Comparison of ENCODE assay signal across 9 cellular contexts in the genomic region with DNA sequence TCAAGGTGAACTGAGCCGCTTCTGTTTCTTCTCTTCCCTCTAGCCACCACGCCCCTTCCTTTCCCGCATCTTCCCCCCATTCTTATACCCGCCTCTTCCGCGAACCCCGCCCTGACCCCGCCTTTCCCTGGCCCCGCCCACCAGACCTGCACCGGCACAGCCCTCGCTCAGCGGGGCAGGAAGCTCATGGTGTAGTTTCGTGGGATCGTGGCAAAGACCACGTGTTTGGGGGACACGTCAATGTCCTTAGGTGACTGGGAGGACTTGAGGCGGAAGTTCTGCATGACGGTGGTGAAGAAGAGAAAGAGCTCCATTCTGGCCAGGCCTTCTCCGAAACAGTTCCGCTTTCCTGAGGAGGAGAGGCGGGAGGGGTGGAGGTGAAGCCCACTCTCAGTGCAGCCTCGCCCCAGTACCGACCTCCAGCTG. TPM values are rescaled to one million over a fixed set of nuclear protein-coding genes. Genes with fewer than 3 reads are reported as not detected.
A peak's percentile ranks its signal among the peaks of the same experiment; 100 is the strongest.
DNase-seq lines count a peak whose midpoint lies in the region; ATAC-seq and TF ChIP-seq lines count a peak whose summit lies in the region.
"Not testable (repeated sequence)": the region's sequence is repeated elsewhere in the genome, so short reads cannot be mapped to it uniquely, and the experiment has no call there.
"Had no signal": no experiment of that assay in that cellular context is flagged by ENCODE, and none has a peak within 500 bp of the region (broad histone marks: within the 10 kb centered on the region; RNA-seq: fewer than 3 reads in every experiment).

No MANE protein-coding gene starts in this region.

- H3K27ac Mint-ChIP-seq in CD4-positive, alpha-beta memory T cell, result peak overlapping the region; percentile 17 to 94 (median 88)
- H3K27ac Mint-ChIP-seq in activated naive CD8-positive, alpha-beta T cell treated with anti-CD3 and anti-CD28 coated beads, Interleukin-2, amount 50 U/mL, for 24 hours, result not testable (repeated sequence)

- peak; percentile 78 to 94 (median 88) for DNase-seq in CD4-positive, alpha-beta memory T cell
- DNase-seq in T follicular helper cell (ENCODE audit: low read depth) (peak; percentile 72), right atrium auricular region (ENCODE audit: low spot score) (peak; percentile 62), prostate gland (ENCODE audit: low spot score) (peak; percentile 21)
- DNase-seq in activated CD8-positive, alpha-beta memory T cell treated with anti-CD3 and anti-CD28 coated beads for 4 hours (ENCODE audit: low read depth in 2 of 2), result peak; percentile 60 to 66
- peak; percentile 97 for DNase-seq in activated naive CD8-positive, alpha-beta T cell treated with anti-CD3 and anti-CD28 coated beads, Interleukin-2, amount 50 U/mL, for 24 hours
- DNase-seq in stimulated activated CD8-positive, alpha-beta memory T cell treated with anti-CD3 and anti-CD28 coated beads, Interleukin-4, amount 100 ng/mL, for 4 hours (ENCODE audit: low read depth in 2 of 2, low spot score in 1 of 2), result peak; percentile 58 to 71

- intact Hi-C loops in CD4-positive, alpha-beta memory T cell (cut with micrococcal nuclease), result loop anchor here (1.0 kb wide), 2 partner anchors 31 to 76 kb away; a partner anchor contains a TSS
- intact Hi-C loops in prostate gland (cut with DNase I), result not testable (repeated sequence)

- H3K4me1 ChIP-seq in CD4-positive, alpha-beta memory T cell (ENCODE audit: insufficient read depth, low read length); HUES64 (ENCODE audit: insufficient read depth, low read length); right atrium auricular region; prostate gland (replicated peaks): not testable (repeated sequence)

- TF ChIP-seq CTCF in right atrium auricular region (IDR thresholded peaks at IDR 0.05); prostate gland (IDR thresholded peaks at IDR 0.05): not testable (repeated sequence)

- not testable (repeated sequence) for H3K4me3 ChIP-seq in CD4-positive, alpha-beta memory T cell (ENCODE audit: low read length in 2 of 2); right atrium auricular region; prostate gland
- H3K4me3 ChIP-seq in HUES64 (ENCODE audit: low read length), result peak overlapping the region; percentile 34

- peaks cover 30 to 35% of the 10 kb centered on the region in 2 donors for H3K27me3 Mint-ChIP-seq in CD4-positive, alpha-beta memory T cell
- H3K27me3 Mint-ChIP-seq in activated naive CD8-positive, alpha-beta T cell treated with anti-CD3 and anti-CD28 coated beads, Interleukin-2, amount 50 U/mL, for 24 hours, result peaks cover 31% of the 10 kb centered on the region

- H3K36me3 ChIP-seq in CD4-positive, alpha-beta memory T cell (ENCODE audit: insufficient read depth, low read length); HUES64 (ENCODE audit: insufficient read depth, low read length); right atrium auricular region; prostate gland: not testable (repeated sequence)

- not testable (repeated sequence) for H3K27ac ChIP-seq in CD4-positive, alpha-beta memory T cell (ENCODE audit: low read depth, low read length); HUES64 (ENCODE audit: low read depth, low read length); right atrium auricular region; prostate gland

- not testable (repeated sequence) for H3K27me3 ChIP-seq in CD4-positive, alpha-beta memory T cell (ENCODE audit: insufficient read depth, low read length); right atrium auricular region; prostate gland (replicated peaks; ENCODE audit: insufficient read depth)
- peaks cover 11% of the 10 kb centered on the region; the same call in 1 of the 2 replicates for H3K27me3 ChIP-seq in HUES64 (ENCODE audit: insufficient read depth, low read length)

- not testable (repeated sequence) for H3K9me3 Mint-ChIP-seq in CD4-positive, alpha-beta memory T cell; activated naive CD8-positive, alpha-beta T cell treated with anti-CD3 and anti-CD28 coated beads, Interleukin-2, amount 50 U/mL, for 24 hours

- H3K4me1 Mint-ChIP-seq in CD4-positive, alpha-beta memory T cell, result peaks cover 6 to 11% (median 9%) of the 10 kb centered on the region in 4 donors
- not testable (repeated sequence) for H3K4me1 Mint-ChIP-seq in activated naive CD8-positive, alpha-beta T cell treated with anti-CD3 and anti-CD28 coated beads, Interleukin-2, amount 50 U/mL, for 24 hours

- POLR2A ChIA-PET in CD4-positive, alpha-beta memory T cell (lab: Charles Lee; ENCODE audit: partially characterized antibody), result interaction anchor here (1.2 kb wide), 2 partner anchors 35 to 212 kb away, joined by 3 to 4 read pairs; no protein-coding TSS in a partner anchor

- H3K4me3 Mint-ChIP-seq in CD4-positive, alpha-beta memory T cell, result peak overlapping the region; percentile 74 to 88 (median 83)
- peak overlapping the region; percentile 59 for H3K4me3 Mint-ChIP-seq in activated naive CD8-positive, alpha-beta T cell treated with anti-CD3 and anti-CD28 coated beads, Interleukin-2, amount 50 U/mL, for 24 hours

- 25% methylated on average over 16 of the region's 23 CpGs for WGBS in HUES64
- WGBS in prostate gland, result 7% methylated on average over 19 of the region's 23 CpGs

- not testable (repeated sequence) for H3K36me3 Mint-ChIP-seq in CD4-positive, alpha-beta memory T cell; activated naive CD8-positive, alpha-beta T cell treated with anti-CD3 and anti-CD28 coated beads, Interleukin-2, amount 50 U/mL, for 24 hours (ENCODE audit: low read depth)

- not testable (repeated sequence) for H3K9ac ChIP-seq in HUES64 (ENCODE audit: low read depth, low read length)

- H3K9me3 ChIP-seq in CD4-positive, alpha-beta memory T cell (ENCODE audit: control insufficient read depth in 1 of 2, low read length in 2 of 2); HUES64 (ENCODE audit: insufficient read depth, low read depth, low read length); right atrium auricular region; prostate gland: not testable (repeated sequence)

- CTCF ChIA-PET in CD4-positive, alpha-beta memory T cell (lab: Charles Lee; ENCODE audit: partially characterized antibody), result not testable (repeated sequence)

- peak; percentile 94 for ATAC-seq in activated naive CD8-positive, alpha-beta T cell treated with anti-CD3 and anti-CD28 coated beads, Interleukin-2, amount 50 U/mL, for 24 hours

- not testable (repeated sequence) for TF ChIP-seq POLR2A in prostate gland (IDR thresholded peaks at IDR 0.05)

RNA-seq across cellular contexts. Expression of a gene that starts 6.5 kb away (rescaled TPM):
- not detected for total RNA-seq in CD4-positive, alpha-beta memory T cell
- not detected for polyA plus RNA-seq in CD4-positive, alpha-beta memory T cell
- not detected for polyA plus RNA-seq in HUES64 (2013, experiment 1 of 2)
- polyA plus RNA-seq in HUES64 (2013, experiment 2 of 2), result not detected
- not detected for total RNA-seq in right atrium auricular region
- total RNA-seq in prostate gland, result not detected
- total RNA-seq: fibroblast of lung had no signal
- polyA plus RNA-seq: fibroblast of lung had no signal

RNA-seq across cellular contexts. Expression of a gene that starts 25.3 kb away (rescaled TPM):
- under 1 TPM in 1 of 2 experiments, not detected in 1; 0.23 TPM for total RNA-seq in CD4-positive, alpha-beta memory T cell
- polyA plus RNA-seq in CD4-positive, alpha-beta memory T cell, result not detected
- polyA plus RNA-seq in HUES64 (2013, experiment 1 of 2), result not detected
- not detected for polyA plus RNA-seq in HUES64 (2013, experiment 2 of 2)
- total RNA-seq in right atrium auricular region (not detected), prostate gland (1 to 10 TPM in 1 of 2 donors, not detected in 1; 1.1 TPM)
- total RNA-seq: fibroblast of lung had no signal
- polyA plus RNA-seq: fibroblast of lung had no signal

Comparison
In these comparisons a context has a peak if more than half of its experiments do, and no peak if none do; other contexts are left out.
1. DNase-seq: peak in every context shown above with its lines; median percentile 97 in activated naive CD8-positive, alpha-beta T cell treated with anti-CD3 and anti-CD28 coated beads, Interleukin-2, amount 50 U/mL, for 24 hours; 88 in CD4-positive, alpha-beta memory T cell; 72 in T follicular helper cell; 64 in stimulated activated CD8-positive, alpha-beta memory T cell treated with anti-CD3 and anti-CD28 coated beads, Interleukin-4, amount 100 ng/mL, for 4 hours; 63 in activated CD8-positive, alpha-beta memory T cell treated with anti-CD3 and anti-CD28 coated beads for 4 hours; 62 in right atrium auricular region; 21 in prostate gland.